8 cellular contexts compared by ENCODE assay signal in the genomic region with DNA sequence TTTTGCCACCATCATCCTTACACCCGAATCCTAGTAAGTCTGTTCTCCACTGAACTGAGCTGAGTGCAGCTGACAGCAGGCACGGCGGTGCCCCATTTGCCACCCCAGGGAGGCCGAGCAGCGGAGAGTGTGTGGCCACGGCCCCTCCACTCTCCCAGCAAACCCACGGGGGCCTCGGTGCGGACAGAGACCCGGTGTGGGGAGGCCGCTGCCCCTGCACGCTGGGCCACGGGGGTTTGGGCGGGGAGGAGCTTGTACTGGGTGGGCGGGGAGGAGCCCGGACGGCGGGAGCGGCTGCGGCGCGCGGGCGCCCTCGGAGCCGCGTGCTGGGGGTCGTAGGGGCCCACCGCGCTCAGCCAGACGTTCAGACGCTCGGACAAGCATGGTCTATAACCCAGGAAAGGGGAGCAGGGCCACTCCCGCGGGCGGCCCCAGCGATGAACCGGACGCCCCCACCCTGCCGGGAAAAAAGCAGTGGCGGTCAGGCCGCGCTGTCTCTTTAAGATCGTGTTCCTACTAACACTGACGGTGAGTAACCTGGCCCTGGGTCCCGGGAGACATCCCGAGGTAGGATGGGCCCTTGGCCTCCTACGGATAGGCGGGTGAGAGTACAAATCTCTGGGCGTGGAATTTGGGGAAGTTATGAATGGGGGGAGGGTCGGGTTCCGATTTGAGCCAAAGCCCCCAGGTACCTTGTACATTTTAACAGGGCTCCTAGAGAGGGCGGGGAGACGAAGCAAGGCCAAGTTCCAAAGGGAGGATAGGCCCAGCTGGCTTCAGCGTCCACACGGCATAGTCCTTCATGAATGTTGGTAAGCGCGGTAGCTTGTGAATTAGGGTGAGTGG. TPM values are rescaled to one million over a fixed set of nuclear protein-coding genes. Genes with fewer than 3 reads are reported as not detected.
DNase-seq lines count a peak whose midpoint lies in the region; ATAC-seq, FAIRE-seq and TF ChIP-seq lines count a peak whose summit lies in the region.

A gene with protein sequence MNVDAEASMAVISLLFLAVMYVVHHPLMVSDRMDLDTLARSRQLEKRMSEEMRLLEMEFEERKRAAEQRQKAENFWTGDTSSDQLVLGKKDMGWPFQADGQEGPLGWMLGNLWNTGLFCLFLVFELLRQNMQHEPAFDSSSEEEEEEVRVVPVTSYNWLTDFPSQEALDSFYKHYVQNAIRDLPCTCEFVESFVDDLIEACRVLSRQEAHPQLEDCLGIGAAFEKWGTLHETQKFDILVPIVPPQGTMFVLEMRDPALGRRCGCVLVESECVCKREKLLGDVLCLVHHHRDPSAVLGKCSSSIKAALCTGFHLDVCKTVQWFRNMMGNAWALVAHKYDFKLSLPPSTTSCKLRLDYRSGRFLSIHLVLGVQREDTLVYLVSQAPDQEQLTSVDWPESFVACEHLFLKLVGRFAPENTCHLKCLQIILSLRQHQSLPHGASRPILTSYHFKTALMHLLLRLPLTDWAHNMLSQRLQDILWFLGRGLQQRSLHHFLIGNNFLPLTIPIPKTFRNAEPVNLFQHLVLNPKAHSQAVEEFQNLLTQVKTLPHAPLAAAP (plus strand): TSS at position 280 of the 846 bp plus-strand sequence. CDS start 523 bp downstream, at position 803.

- no peaks in the 10 kb centered on the region for H3K9me2 ChIP-seq in neural cell (ENCODE audit: insufficient read depth, low read length)

- H3K27ac Mint-ChIP-seq in CD4-positive, CD25-positive, alpha-beta regulatory T cell, result peak within 1 kb of the TSS; percentile 90 to 96 (median 91)

- no peak for FAIRE-seq in D721Med (lab: Jason Lieb, UNC)

- DNase-seq in CD4-positive, CD25-positive, alpha-beta regulatory T cell, result peak; percentile 16 to 35 (median 24)
- DNase-seq in activated CD4-positive, alpha-beta T cell treated with anti-CD3 and anti-CD28 coated beads for 4 hours, result peak; percentile 29 to 40
- DNase-seq in glomerular visceral epithelial cell (ENCODE audit: extremely low spot score), result no peak
- no peak for DNase-seq in D721Med (ENCODE audit: insufficient read length, low spot score)

- no peaks in the 10 kb centered on the region for H4K20me1 ChIP-seq in neural cell (ENCODE audit: insufficient read depth)

- no peak for TF ChIP-seq RAD21 in neural cell (conservative IDR thresholded peaks at IDR 0.05)

- ATAC-seq in CD4-positive, CD25-positive, alpha-beta regulatory T cell (ENCODE audit: low read depth in 2 of 2), result peak in 1 of 2 donors; percentile 16
- ATAC-seq in HG03135 (IDR thresholded peaks at IDR 0.05; ENCODE audit: unreplicated experiment), result no peak

- H3K36me3 Mint-ChIP-seq in CD4-positive, CD25-positive, alpha-beta regulatory T cell, result peaks cover 9% of the 10 kb centered on the region

- no peaks in the 10 kb centered on the region for H3K27me3 Mint-ChIP-seq in CD4-positive, CD25-positive, alpha-beta regulatory T cell

- H3K4me3 Mint-ChIP-seq in CD4-positive, CD25-positive, alpha-beta regulatory T cell, result peak within 1 kb of the TSS; percentile 93 to 98 (median 96)

- TF ChIP-seq EP300 in neural cell (conservative IDR thresholded peaks at IDR 0.05; ENCODE audit: poor library complexity, severe bottlenecking), result no peak

- H3K4me3 ChIP-seq in CD4-positive, CD25-positive, alpha-beta regulatory T cell (ENCODE audit: low read depth, low read length), result peak within 1 kb of the TSS; percentile 81
- H3K4me3 ChIP-seq in HEK293 (ENCODE audit: low read depth, low read length) (peak within 1 kb of the TSS; percentile 36), esophagus (ENCODE audit: low read depth in 1 of 2, low read length in 2 of 2) (peak within 1 kb of the TSS; percentile 52 to 58), neural cell (ENCODE audit: low read length) (peak within 1 kb of the TSS; percentile 28)

- H3K4me1 Mint-ChIP-seq in CD4-positive, CD25-positive, alpha-beta regulatory T cell, result peaks cover 0 to 57% (median 30%) of the 10 kb centered on the region in 4 donors

- no peaks in the 10 kb centered on the region for H3K27me3 ChIP-seq in CD4-positive, CD25-positive, alpha-beta regulatory T cell (ENCODE audit: control insufficient read depth, insufficient read depth, low read length)
- H3K27me3 ChIP-seq in esophagus (ENCODE audit: control insufficient read depth in 1 of 2, insufficient read depth in 2 of 2, low read length in 2 of 2), result no peaks in the 10 kb centered on the region
- H3K27me3 ChIP-seq in neural cell (ENCODE audit: insufficient read depth, low read depth, low read length), result peaks cover 51% of the 10 kb centered on the region

- POLR2A ChIA-PET in HEK293 (lab: Yijun Ruan, JAX), result no interaction called here

- TF ChIP-seq CTCF in HEK293 (tag by site-specific recombination; IDR thresholded peaks at IDR 0.05) (no peak), neural cell (IDR thresholded peaks at IDR 0.05; ENCODE audit: poor library complexity, severe bottlenecking) (no peak), D721Med (IDR thresholded peaks at IDR 0.05; ENCODE audit: insufficient read depth, missing control alignments) (no peak)

- no peak within 1 kb of the TSS for H3K9ac ChIP-seq in neural cell (ENCODE audit: low read length)

- H3F3A ChIP-seq in neural cell (ENCODE audit: insufficient read depth, low read length, poor library complexity, severe bottlenecking), result no peaks in the 10 kb centered on the region

- H3K4me1 ChIP-seq in CD4-positive, CD25-positive, alpha-beta regulatory T cell (ENCODE audit: control insufficient read depth, insufficient read depth, low read length, poor library complexity, severe bottlenecking), result peaks cover 46% of the 10 kb centered on the region
- 0 out of 2 replicates have a peak, but pooled peaks cover 4% of the 10 kb centered on the region for H3K4me1 ChIP-seq in HEK293 (ENCODE audit: control insufficient read depth, insufficient read depth, low read length)
- H3K4me1 ChIP-seq in esophagus (ENCODE audit: control insufficient read depth in 2 of 2, insufficient read depth in 2 of 2, low read length in 1 of 2), result peaks cover 2 to 6% of the 10 kb centered on the region in 2 donors

- 1 to 2% methylated on average over 57 to 58 of the region's 58 CpGs for WGBS in esophagus, 2 donors

- no peak within 1 kb of the TSS for H3K4me2 ChIP-seq in neural cell (ENCODE audit: low read length)

- peaks cover 8% of the 10 kb centered on the region for H3K36me3 ChIP-seq in CD4-positive, CD25-positive, alpha-beta regulatory T cell (ENCODE audit: control insufficient read depth, insufficient read depth, low read length)
- H3K36me3 ChIP-seq in HEK293 (ENCODE audit: control insufficient read depth in 2 of 2, insufficient read depth in 1 of 2, low read length in 2 of 2) (peaks cover 0 to 21% of the 10 kb centered on the region in 2 experiments; a peak in 1 of 3 replicates), esophagus (ENCODE audit: control insufficient read depth in 2 of 2, insufficient read depth in 2 of 2, low read length in 1 of 2) (peaks cover 0 to 3% of the 10 kb centered on the region in 2 donors), neural cell (ENCODE audit: insufficient read depth, low read length) (no peaks in the 10 kb centered on the region)

- CTCF ChIA-PET in HEK293 (lab: Yijun Ruan, JAX), result no interaction called here

- no peaks in the 10 kb centered on the region for H3K79me2 ChIP-seq in neural cell (replicated peaks; ENCODE audit: insufficient read depth, low read length)

- no peaks in the 10 kb centered on the region for H3K9me3 ChIP-seq in CD4-positive, CD25-positive, alpha-beta regulatory T cell (ENCODE audit: control insufficient read depth in 2 of 2, low read length in 2 of 2)
- H3K9me3 ChIP-seq in HEK293 (ENCODE audit: control insufficient read depth, insufficient read depth, low read depth, low read length) (no peaks in the 10 kb centered on the region), esophagus (ENCODE audit: control insufficient read depth in 2 of 2, insufficient read depth in 1 of 2, low read depth in 1 of 2, low read length in 1 of 2) (no peaks in the 10 kb centered on the region), neural cell (ENCODE audit: low read length) (no peaks in the 10 kb centered on the region)

- peak within 1 kb of the TSS; percentile 66 for H3K27ac ChIP-seq in CD4-positive, CD25-positive, alpha-beta regulatory T cell (ENCODE audit: insufficient read depth, low read length, poor library complexity, severe bottlenecking)
- H3K27ac ChIP-seq in HEK293 (ENCODE audit: extremely low read depth, low read depth, low read length) (no peak within 1 kb of the TSS), esophagus (ENCODE audit: low read depth in 2 of 2, low read length in 1 of 2) (peak within 1 kb of the TSS; percentile 17 to 69), neural cell (ENCODE audit: low read length) (no peak within 1 kb of the TSS)

- no peak within 1 kb of the TSS for H2AFZ ChIP-seq in neural cell (ENCODE audit: low read depth, low read length)

- no peaks in the 10 kb centered on the region for H3K9me3 Mint-ChIP-seq in CD4-positive, CD25-positive, alpha-beta regulatory T cell

TF ChIP-seq in HEK293, 187 proteins besides CTCF, POLR2A, EP300 and RAD21 (continues in another document):
- TF ChIP-seq KLF9 (tag by site-specific recombination; IDR thresholded peaks at IDR 0.05; ENCODE audit: low read depth), result no peak

TF ChIP-seq in neural cell, 6 proteins besides CTCF, POLR2A, EP300 and RAD21 (continues in another document):
- TF ChIP-seq EZH2 (IDR thresholded peaks at IDR 0.05; ENCODE audit: borderline replicate concordance, insufficient read depth, low read length, poor library complexity, severe bottlenecking), result no peak
- no peak for TF ChIP-seq MXI1 (conservative IDR thresholded peaks at IDR 0.05; ENCODE audit: poor library complexity, severe bottlenecking)
- no peak for TF ChIP-seq POLR2AphosphoS5 (IDR thresholded peaks at IDR 0.05)
- TF ChIP-seq TAF1 (IDR thresholded peaks at IDR 0.05; ENCODE audit: low read depth), result no peak

RNA-seq across cellular contexts. Expression of the gene that starts here (rescaled TPM):
- total RNA-seq in CD4-positive, CD25-positive, alpha-beta regulatory T cell, result 27.8 TPM
- 10 to 100 TPM in 2 of 4 donors, 1 to 10 TPM in 2; 7.5 to 17.5 (median 10.9) TPM for polyA plus RNA-seq in CD4-positive, CD25-positive, alpha-beta regulatory T cell
- polyA plus RNA-seq in esophagus (1 to 10 TPM in 1 of 2 donors, under 1 TPM in 1; 0.84 to 1.4 TPM), neural cell (not detected in 2 replicates)
- not detected in 2 replicates for polyA minus RNA-seq in neural cell

Comparison
In these comparisons a context has a peak if more than half of its experiments do, and no peak if none do; other contexts are left out.
1. DNase-seq: peak in CD4-positive, CD25-positive, alpha-beta regulatory T cell (3 of 3) and activated CD4-positive, alpha-beta T cell treated with anti-CD3 and anti-CD28 coated beads for 4 hours (2 of 2); none in glomerular visceral epithelial cell (single experiment) and D721Med (single experiment).
2. H3K27ac ChIP-seq: peak in CD4-positive, CD25-positive, alpha-beta regulatory T cell (single experiment) and esophagus (2 of 2); none in HEK293 (single experiment) and neural cell (single experiment).
3. H3K4me3 ChIP-seq: peak in every context shown above with its lines; median percentile 81 in CD4-positive, CD25-positive, alpha-beta regulatory T cell; 55 in esophagus; 36 in HEK293; 28 in neural cell.